ENCODE assay signal across 20 cellular contexts in genomic region chr10:1570652-1571051, GRCh38.
"Had no signal": no experiment of that assay in that cellular context is flagged by ENCODE, and none has a peak within 500 bp of the region (broad histone marks: within the 10 kb centered on the region; RNA-seq: fewer than 3 reads in every experiment).

No MANE protein-coding gene starts in this region.

- H3K9me3 Mint-ChIP-seq: activated naive CD4-positive, alpha-beta T cell treated with anti-CD3 and anti-CD28 coated beads for 36 hours; activated naive CD8-positive, alpha-beta T cell treated with anti-CD3 and anti-CD28 coated beads, Interleukin-2, amount 50 U/mL, for 24 hours; activated T-helper 17 cell treated with anti-CD3 and anti-CD28 coated beads, Interleukin-2, amount 50 U/mL, for 72 hours; naive thymus-derived CD8-positive, alpha-beta T cell had no signal

- ATAC-seq: activated naive CD8-positive, alpha-beta T cell treated with anti-CD3 and anti-CD28 coated beads, Interleukin-2, amount 50 U/mL, for 24 hours; activated T-helper 17 cell treated with anti-CD3 and anti-CD28 coated beads, Interleukin-2, amount 50 U/mL, for 72 hours; gastrocnemius medialis; heart right ventricle; naive thymus-derived CD8-positive, alpha-beta T cell; sciatic nerve had no signal

- H3K27ac Mint-ChIP-seq: activated naive CD4-positive, alpha-beta T cell treated with anti-CD3 and anti-CD28 coated beads for 36 hours; activated naive CD8-positive, alpha-beta T cell treated with anti-CD3 and anti-CD28 coated beads, Interleukin-2, amount 50 U/mL, for 24 hours; activated T-helper 17 cell treated with anti-CD3 and anti-CD28 coated beads, Interleukin-2, amount 50 U/mL, for 72 hours; naive thymus-derived CD8-positive, alpha-beta T cell; progenitor cell of endocrine pancreas had no signal

- H3K27ac ChIP-seq: breast epithelium, gastrocnemius medialis, heart right ventricle, left ventricle myocardium inferior, stomach, testis had no signal

- H3K4me1 Mint-ChIP-seq: activated naive CD8-positive, alpha-beta T cell treated with anti-CD3 and anti-CD28 coated beads, Interleukin-2, amount 50 U/mL, for 24 hours had no signal

- DNase-seq: activated CD4-positive, alpha-beta T cell treated with anti-CD3 and anti-CD28 coated beads for 1 hour; activated CD4-positive, alpha-beta T cell treated with anti-CD3 and anti-CD28 coated beads, Interleukin-2, amount 50 U/mL, for 48 hours; activated naive CD4-positive, alpha-beta T cell treated with anti-CD3 and anti-CD28 coated beads for 36 hours; activated naive CD8-positive, alpha-beta T cell treated with anti-CD3 and anti-CD28 coated beads, Interleukin-2, amount 50 U/mL, for 24 hours; aorta; erythroblast; gastrocnemius medialis; heart right ventricle; left ventricle myocardium inferior; stimulated activated CD4-positive, alpha-beta T cell treated with anti-CD3 and anti-CD28 coated beads, Interleukin-12 subunit alpha, Interleukin-12 subunit beta, amount 100 ng/mL, for 4 hours; stimulated activated CD4-positive, alpha-beta T cell treated with anti-CD3 and anti-CD28 coated beads, Interleukin-2, amount 100 ng/mL, for 24 hours; stomach; T-helper 1 cell; T1000; testis had no signal

- H3K9me3 ChIP-seq: breast epithelium, gastrocnemius medialis, heart right ventricle, left ventricle myocardium inferior, stomach, testis had no signal

- H3K4me3 Mint-ChIP-seq: activated naive CD4-positive, alpha-beta T cell treated with anti-CD3 and anti-CD28 coated beads for 36 hours; activated naive CD8-positive, alpha-beta T cell treated with anti-CD3 and anti-CD28 coated beads, Interleukin-2, amount 50 U/mL, for 24 hours; activated T-helper 17 cell treated with anti-CD3 and anti-CD28 coated beads, Interleukin-2, amount 50 U/mL, for 72 hours; naive thymus-derived CD8-positive, alpha-beta T cell had no signal

- H3K36me3 Mint-ChIP-seq: naive thymus-derived CD8-positive, alpha-beta T cell had no signal

- H3K4me3 ChIP-seq: breast epithelium, gastrocnemius medialis, heart right ventricle, left ventricle myocardium inferior, stomach, testis had no signal

- H3K36me3 ChIP-seq: breast epithelium, gastrocnemius medialis, heart right ventricle, left ventricle myocardium inferior, stomach had no signal

- H3K4me1 ChIP-seq: breast epithelium, gastrocnemius medialis, heart right ventricle, left ventricle myocardium inferior, testis had no signal

- H3K27me3 ChIP-seq: gastrocnemius medialis, testis had no signal
